ENCODE assay signal across 28 cellular contexts in the genomic region with DNA sequence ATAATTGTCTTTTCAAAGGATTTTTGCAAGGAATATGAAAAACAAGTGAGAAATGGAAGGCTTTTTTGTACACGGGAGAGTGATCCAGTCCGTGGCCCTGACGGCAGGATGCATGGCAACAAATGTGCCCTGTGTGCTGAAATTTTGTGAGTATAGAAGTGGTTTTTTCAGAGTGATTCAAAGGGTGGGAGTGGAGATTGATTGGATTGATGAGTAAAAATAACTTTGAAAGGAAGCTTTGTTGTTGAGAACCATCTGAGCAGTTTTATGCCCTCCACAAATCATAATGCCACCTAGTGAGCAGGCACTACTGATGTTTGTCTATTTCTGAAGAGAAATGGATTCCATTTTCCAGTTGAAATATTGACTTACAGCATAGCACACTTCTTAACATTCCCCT. TPM values are rescaled to one million over a fixed set of nuclear protein-coding genes. Genes with fewer than 3 reads are reported as not detected.
DNase-seq lines count a peak whose midpoint lies in the region; ATAC-seq, FAIRE-seq and TF ChIP-seq lines count a peak whose summit lies in the region.
"Had no signal": no experiment of that assay in that cellular context is flagged by ENCODE, and none has a peak within 500 bp of the region (broad histone marks: within the 10 kb centered on the region; RNA-seq: fewer than 3 reads in every experiment).

No MANE protein-coding gene starts in this region.

- peaks cover 41% of the 10 kb centered on the region for H3K4me1 ChIP-seq in keratinocyte (ENCODE audit: control insufficient read depth, extremely low read depth, insufficient read depth, low read length)
- H3K4me1 ChIP-seq: A549; BE2C; BLaER1 treated with 17β-estradiol and CSF1 and Interleukin-3, amounts not matched to agents 10 nM and 100 nM had no signal

- H3K9me1 ChIP-seq in keratinocyte (ENCODE audit: control insufficient read depth, extremely low read depth, insufficient read depth, low read length): no peaks in the 10 kb centered on the region

- H3K9me3 ChIP-seq in keratinocyte (ENCODE audit: control insufficient read depth, low read depth, low read length): no peaks in the 10 kb centered on the region
- H3K9me3 ChIP-seq: A549; BE2C; BLaER1 treated with 17β-estradiol and CSF1 and Interleukin-3, amounts not matched to agents 10 nM and 100 nM had no signal

- H3K79me2 ChIP-seq in keratinocyte (ENCODE audit: control insufficient read depth, insufficient read depth, low read length): no peaks in the 10 kb centered on the region

- H3K4me2 ChIP-seq in keratinocyte (ENCODE audit: control insufficient read depth, extremely low read depth, insufficient read depth, low read depth, low read length): peak overlapping the region; percentile 60
- H3K4me2 ChIP-seq: A549; BLaER1 treated with 17β-estradiol and CSF1 and Interleukin-3, amounts not matched to agents 10 nM and 100 nM had no signal

- in situ Hi-C loops in SK-MEL-5 (cut with HindIII; ENCODE audit: low pct_unique_long_range_greater_than_20kb, low sequenced_read_pairs): no loop called here

- peaks cover 0 to 7% of the 10 kb centered on the region in 2 experiments for H3K36me3 ChIP-seq in keratinocyte (ENCODE audit: control insufficient read depth in 2 of 2, extremely low read depth in 1 of 2, insufficient read depth in 2 of 2, low read length in 2 of 2)
- H3K36me3 ChIP-seq: BE2C; BLaER1 treated with 17β-estradiol and CSF1 and Interleukin-3, amounts not matched to agents 10 nM and 100 nM had no signal

- H2AFZ ChIP-seq in keratinocyte (ENCODE audit: control insufficient read depth, low read length): peak overlapping the region; percentile 53
- H2AFZ ChIP-seq: GM23248 had no signal

- H4K20me1 ChIP-seq in keratinocyte (ENCODE audit: control insufficient read depth, extremely low read depth, insufficient read depth, low read length): no peaks in the 10 kb centered on the region
- H4K20me1 ChIP-seq: BLaER1 treated with 17β-estradiol and CSF1 and Interleukin-3, amounts not matched to agents 10 nM and 100 nM had no signal

- H3K9ac ChIP-seq in keratinocyte (ENCODE audit: control insufficient read depth, extremely low read depth, insufficient read depth, low read length): no peak overlapping the region
- H3K9ac ChIP-seq: BLaER1 treated with 17β-estradiol and CSF1 and Interleukin-3, amounts not matched to agents 10 nM and 100 nM; GM23248 had no signal

- peak; percentile 23 for DNase-seq in COLO829 (ENCODE audit: low spot score)
- DNase-seq in SK-MEL-5 (ENCODE audit: low read depth, low spot score): peak; percentile 66
- DNase-seq in keratinocyte (ENCODE audit: low read depth, low spot score): no peak
- DNase-seq in kidney glomerular epithelial cell (lab: John Stamatoyannopoulos, UW): no peak
- DNase-seq in activated naive CD4-positive, alpha-beta T cell treated with Interleukin-2 at 50 U/mL for 16 hours: no peak
- DNase-seq: 8988T; ACHN; AML-193; BE2C; Calu3; CD4-positive, alpha-beta T cell; CD8-positive, alpha-beta memory T cell; COR-L47; DMS53; DMS79 treated with DMSO at 0.1 percent for 48 hours; GF-D8; GM23248; H7; HCEC 1CT had no signal

- no peak for TF ChIP-seq CTCF in keratinocyte (optimal IDR thresholded peaks at IDR 0.05 in 1 of 3, IDR thresholded peaks at IDR 0.05 in 1 of 3, conservative IDR thresholded peaks at IDR 0.05 in 1 of 3; ENCODE audit: extremely low read depth in 1 of 3, insufficient read depth in 2 of 3, low read length in 3 of 3)

- no peak overlapping the region for H3K27ac ChIP-seq in keratinocyte (ENCODE audit: control insufficient read depth, insufficient read depth, low read length)
- H3K27ac ChIP-seq: A549; BLaER1 treated with 17β-estradiol and CSF1 and Interleukin-3, amounts not matched to agents 10 nM and 100 nM; GM23248 had no signal

- no peaks in the 10 kb centered on the region for H3K27me3 ChIP-seq in keratinocyte (ENCODE audit: control insufficient read depth, extremely low read depth, insufficient read depth, low read length)
- H3K27me3 ChIP-seq: BE2C; BLaER1 treated with 17β-estradiol and CSF1 and Interleukin-3, amounts not matched to agents 10 nM and 100 nM had no signal

- H3K4me3 ChIP-seq in keratinocyte (ENCODE audit: control insufficient read depth in 2 of 3, extremely low read depth in 1 of 3, insufficient read depth in 2 of 3, low read depth in 1 of 3, low read length in 3 of 3): no peak overlapping the region
- H3K4me3 ChIP-seq: A549; BLaER1 treated with 17β-estradiol and CSF1 and Interleukin-3, amounts not matched to agents 10 nM and 100 nM; GM23248 had no signal

- FAIRE-seq in keratinocyte (lab: Jason Lieb, UNC): no peak
- FAIRE-seq: A549, GM12891, GM18507, H1 had no signal

- dilution Hi-C loops in keratinocyte (cut with MboI; ENCODE audit: extremely low pct_ligation_motif_present, low sequenced_read_pairs): no loop called here

- ATAC-seq in GM21423 (IDR thresholded peaks at IDR 0.05; ENCODE audit: unreplicated experiment): no peak
- ATAC-seq: A549 had no signal

RNA-seq across cellular contexts. Expression of a gene that starts 30.6 kb away (rescaled TPM):
- 0.13 and 0.45 TPM in 2 replicates for total RNA-seq in SK-MEL-5 (2014; rRNA removed; shearing (Covaris generic))
- polyA plus RNA-seq in SK-MEL-5 (2015; cell fraction: cytosol; rRNA removed): 0.02 and 0.06 TPM in 2 replicates
- polyA plus RNA-seq in SK-MEL-5 (2015; cell fraction: nucleus; rRNA removed): 3.0 and 3.1 TPM in 2 replicates
- polyA plus RNA-seq in keratinocyte: 16.6 to 29.2 TPM (median 22.6 TPM) in 3 replicates
- 1,735 TPM for polyA plus RNA-seq in keratinocyte (2011; ENCODE audit: low read depth)
- 27.8 and 30.2 TPM in 2 replicates for polyA plus RNA-seq in keratinocyte (2011; cell fraction: cytosol; rRNA removed)
- 45.9 and 75.2 TPM in 2 replicates for polyA plus RNA-seq in keratinocyte (2011; cell fraction: nucleus; rRNA removed)
- 18.4 and 322 TPM in 2 replicates for polyA plus RNA-seq in keratinocyte (2012; ENCODE audit: low replicate concordance)
- polyA minus RNA-seq in keratinocyte: 1.5 to 6.8 TPM (median 5.6 TPM) in 3 replicates
- polyA minus RNA-seq in keratinocyte (2011; cell fraction: cytosol; rRNA and poly(A)+ RNA removed): 9.0 TPM
- polyA minus RNA-seq in keratinocyte (2011; cell fraction: nucleus; rRNA and poly(A)+ RNA removed): 21.2 and 34.9 TPM in 2 replicates
- total RNA-seq: CD4-positive, alpha-beta T cell; CD8-positive, alpha-beta memory T cell; Daoy; G401; GM23248 had no signal
- polyA plus RNA-seq: A549; CD14-positive monocyte; CD8-positive, alpha-beta memory T cell; GM23248 had no signal

Comparison
In these comparisons a context has a peak if more than half of its experiments do, and no peak if none do; other contexts are left out.
1. DNase-seq: peak in COLO829 (single experiment) and SK-MEL-5 (single experiment); none in keratinocyte (single experiment), kidney glomerular epithelial cell (single experiment) and activated naive CD4-positive, alpha-beta T cell treated with Interleukin-2 at 50 U/mL for 16 hours (single experiment).